ENCODE assay signal across 12 cellular contexts in the genomic region with DNA sequence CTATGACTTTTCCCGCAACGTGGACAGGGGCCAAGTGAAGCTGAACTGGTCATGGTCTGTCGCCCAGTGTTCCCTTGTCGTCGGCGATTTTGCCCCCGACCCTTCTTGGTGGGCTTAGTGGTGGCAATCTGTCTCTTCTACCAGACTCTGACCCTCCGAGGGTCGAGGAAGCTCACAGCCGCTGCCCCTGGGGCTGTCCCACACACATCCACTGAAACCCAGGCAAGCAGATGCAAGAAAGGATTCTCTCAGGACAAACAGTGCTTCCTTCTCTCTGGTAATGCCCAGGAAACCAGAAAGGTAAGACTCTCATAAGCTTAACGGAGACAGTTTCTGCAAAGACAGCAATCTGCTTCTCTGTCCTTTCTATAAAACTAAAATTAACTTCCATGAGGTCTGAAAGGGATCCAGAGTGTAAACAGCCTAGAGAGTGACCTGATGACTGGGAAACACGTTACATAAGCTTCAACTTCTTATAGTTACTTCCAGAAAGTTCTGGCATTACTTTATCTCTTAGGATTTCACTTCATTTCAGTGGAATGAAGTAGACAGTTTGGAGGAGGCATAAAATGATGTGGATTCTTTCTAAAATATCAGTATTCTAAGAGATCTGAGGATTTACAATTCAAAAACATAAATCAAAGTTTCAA. TPM values are rescaled to one million over a fixed set of nuclear protein-coding genes. Genes with fewer than 3 reads are reported as not detected.
DNase-seq lines count a peak whose midpoint lies in the region; ATAC-seq, FAIRE-seq and TF ChIP-seq lines count a peak whose summit lies in the region.
"Had no signal": no experiment of that assay in that cellular context is flagged by ENCODE, and none has a peak within 500 bp of the region (broad histone marks: within the 10 kb centered on the region; RNA-seq: fewer than 3 reads in every experiment).

No MANE protein-coding gene starts in this region.

- peak in 1 of 4 donors; percentile 72 for TF ChIP-seq EP300 in sigmoid colon (IDR thresholded peaks at IDR 0.05)

- H3K4me3 ChIP-seq in astrocyte of the cerebellum (ENCODE audit: low read depth, low read length) (peak overlapping the region; percentile 43), kidney (ENCODE audit: low read length in 2 of 2) (peak overlapping the region; percentile 44 to 59), sigmoid colon (peak overlapping the region; percentile 45 to 62 (median 54)), H7 (ENCODE audit: insufficient read depth, low read depth, low read length) (no peak overlapping the region)
- H3K4me3 ChIP-seq: body of pancreas had no signal

- 50 to 68% methylated on average over 12 of the region's 12 CpGs for WGBS in sigmoid colon, 2 donors

- no peaks in the 10 kb centered on the region for H3K36me3 ChIP-seq in kidney (ENCODE audit: control insufficient read depth in 1 of 2, insufficient read depth in 2 of 2, low read length in 2 of 2)
- H3K36me3 ChIP-seq in sigmoid colon: no peaks in the 10 kb centered on the region
- no peaks in the 10 kb centered on the region for H3K36me3 ChIP-seq in H7 (replicated peaks; ENCODE audit: control insufficient read depth, insufficient read depth, low read length)
- H3K36me3 ChIP-seq: WERI-Rb-1 had no signal

- no peak for FAIRE-seq in kidney (lab: Jason Lieb, UNC)

- H3K9me3 ChIP-seq in kidney (ENCODE audit: control insufficient read depth in 1 of 2, low read length in 2 of 2) (no peaks in the 10 kb centered on the region), sigmoid colon (no peaks in the 10 kb centered on the region)
- H3K9me3 ChIP-seq: body of pancreas had no signal

- ATAC-seq in HG02759 (IDR thresholded peaks at IDR 0.05; ENCODE audit: unreplicated experiment) (no peak), GM21786 (IDR thresholded peaks at IDR 0.05; ENCODE audit: unreplicated experiment) (no peak)
- ATAC-seq: body of pancreas, left colon had no signal

- intact Hi-C loops in kidney (cut with DNase I) (loop anchor here (5.0 to 10.0 kb wide), 2 partner anchors 93 to 115 kb away; no protein-coding TSS in a partner anchor), sigmoid colon (cut with DNase I) (loop anchor here (2.0 kb wide), 1 partner anchor 39 kb away; the partner anchor contains the start of gene ING3)

- H3K27me3 ChIP-seq in sigmoid colon (no peaks in the 10 kb centered on the region), H7 (ENCODE audit: control insufficient read depth, insufficient read depth, low read length) (peaks cover 17% of the 10 kb centered on the region)

- peak overlapping the region; percentile 3 to 72 for H3K9ac ChIP-seq in kidney (ENCODE audit: low read length in 2 of 2)

- in situ Hi-C loops in astrocyte of the cerebellum (cut with HindIII; ENCODE audit: low sequenced_read_pairs) (loop anchor here (5.0 to 25.0 kb wide), 4 partner anchors 38 to 548 kb away; no protein-coding TSS in a partner anchor), ACHN (cut with HindIII; ENCODE audit: low pct_ligation_motif_present, low pct_unique_long_range_greater_than_20kb, low sequenced_read_pairs) (loop anchor here (25.0 kb wide), 1 partner anchor 98 kb away; no protein-coding TSS in a partner anchor)

- H3K4me1 ChIP-seq in kidney (ENCODE audit: control insufficient read depth in 1 of 2, insufficient read depth in 1 of 2, low read depth in 1 of 2, low read length in 2 of 2) (peaks cover 3 to 5% of the 10 kb centered on the region in 2 donors), sigmoid colon (peaks cover 0 to 38% (median 17%) of the 10 kb centered on the region in 4 donors)

- H3K27ac ChIP-seq in kidney (ENCODE audit: low read depth in 2 of 2, low read length in 2 of 2): peak overlapping the region; percentile 75 to 94
- H3K27ac ChIP-seq in sigmoid colon: peak overlapping the region; percentile 86 to 95 (median 88)
- H3K27ac ChIP-seq: WERI-Rb-1 had no signal

- no peak for TF ChIP-seq POLR2A in sigmoid colon (IDR thresholded peaks at IDR 0.05)

- DNase-seq in D341Med (ENCODE audit: low spot score): peak; percentile 25
- DNase-seq in astrocyte of the cerebellum (ENCODE audit: low read depth): no peak
- peak; percentile 68 for DNase-seq in kidney
- DNase-seq in sigmoid colon: peak; percentile 70
- no peak for DNase-seq in ACHN
- no peak for DNase-seq in H7
- DNase-seq: DND-41, WERI-Rb-1 had no signal

- TF ChIP-seq CTCF in astrocyte of the cerebellum (IDR thresholded peaks at IDR 0.05; ENCODE audit: low read depth, low read length, missing control alignments) (no peak), kidney (IDR thresholded peaks at IDR 0.05; ENCODE audit: borderline replicate concordance, extremely low read depth, insufficient read depth) (no peak), sigmoid colon (IDR thresholded peaks at IDR 0.05) (no peak)

RNA-seq across cellular contexts. Expression of gene CPED1, which starts 1.2 kb away (rescaled TPM):
- total RNA-seq in kidney (16.9 TPM), sigmoid colon (100 to 1,000 TPM in 1 of 4 donors, 10 to 100 TPM in 3; 79.6 to 120 (median 89.3) TPM)
- polyA plus RNA-seq in kidney (ENCODE audit: insufficient read depth, low read depth, low replicate concordance) (2.9 TPM), sigmoid colon (1 to 10 TPM; 1.2 to 2.2 (median 1.8) TPM)
- total RNA-seq in H7 (2014; rRNA removed; shearing (Covaris generic)): not detected in 2 replicates

RNA-seq across cellular contexts. Expression of gene ING3, which starts 39.1 kb away (rescaled TPM):
- total RNA-seq in kidney (20.8 TPM), sigmoid colon (10 to 100 TPM; 16.6 to 33.1 (median 25.4) TPM)
- polyA plus RNA-seq in kidney (ENCODE audit: insufficient read depth, low read depth, low replicate concordance) (5.2 TPM), sigmoid colon (10 to 100 TPM in 2 of 3 donors, 1 to 10 TPM in 1; 9.6 to 11.8 (median 10.9) TPM)
- 6.7 and 8.7 TPM in 2 replicates for total RNA-seq in H7 (2014; rRNA removed; shearing (Covaris generic))

Comparison
In these comparisons a context has a peak if more than half of its experiments do, and no peak if none do; other contexts are left out.
1. DNase-seq: peak in D341Med (single experiment), kidney (single experiment) and sigmoid colon (single experiment); none in astrocyte of the cerebellum (single experiment), ACHN (single experiment) and H7 (single experiment).
2. RNA of gene CPED1, which starts 1.2 kb away (total RNA-seq): 79.6 to 120 TPM in sigmoid colon and 16.9 TPM in kidney (single experiment); not detected in H7; every median in the first group is over 10 times any median in the second.